In the genomic region with DNA sequence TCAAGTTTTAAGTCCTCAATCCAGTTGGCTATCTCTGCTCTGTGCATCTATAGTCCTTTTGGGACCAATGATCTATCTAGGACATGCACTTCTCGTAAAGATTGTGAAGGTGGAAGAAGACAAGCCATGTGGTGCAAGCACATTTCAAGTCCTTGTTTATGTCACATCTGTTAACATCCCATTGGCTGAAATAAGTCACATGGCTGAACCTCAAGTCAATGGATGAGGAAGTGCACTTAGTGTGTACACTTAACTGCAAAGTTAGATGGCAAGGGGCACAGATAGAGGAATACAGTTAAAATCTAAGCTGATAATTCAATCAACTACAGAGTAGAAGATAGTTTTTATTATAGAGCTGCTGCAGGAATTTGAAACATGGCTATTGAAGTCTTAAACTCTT, we compare ENCODE assay signal across 3 cellular contexts.
TF ChIP-seq lines count a peak whose summit lies in the region.

No MANE protein-coding gene starts in this region.

TF ChIP-seq in A549, 52 proteins besides CTCF, POLR2A, EP300 and RAD21:
- TF ChIP-seq USF2 (IDR thresholded peaks at IDR 0.05) (0 out of 2 replicates have a peak, but pooled peaks have one; percentile 32), ZNF302 (CRISPR knock-in tag; IDR thresholded peaks at IDR 0.05) (no peak)

TF ChIP-seq in HCT116, 20 proteins besides CTCF, POLR2A, EP300 and RAD21:
- no peak for TF ChIP-seq EZH2 (IDR thresholded peaks at IDR 0.05)
- TF ChIP-seq, protein P1, sequence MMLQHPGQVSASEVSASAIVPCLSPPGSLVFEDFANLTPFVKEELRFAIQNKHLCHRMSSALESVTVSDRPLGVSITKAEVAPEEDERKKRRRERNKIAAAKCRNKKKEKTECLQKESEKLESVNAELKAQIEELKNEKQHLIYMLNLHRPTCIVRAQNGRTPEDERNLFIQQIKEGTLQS (IDR thresholded peaks at IDR 0.05) = no peak
- TF ChIP-seq EGR1 (IDR thresholded peaks at IDR 0.05; ENCODE audit: low read depth) = no peak
- no peak for TF ChIP-seq ELF1 (IDR thresholded peaks at IDR 0.05; ENCODE audit: borderline replicate concordance, low read depth)
- no peak for TF ChIP-seq EZH2phosphoT487 (IDR thresholded peaks at IDR 0.05; ENCODE audit: borderline replicate concordance)
- no peak for TF ChIP-seq ZBTB33 (IDR thresholded peaks at IDR 0.05; ENCODE audit: extremely low read depth, insufficient replicate concordance, low read length)
- no peak for TF ChIP-seq SIN3A (IDR thresholded peaks at IDR 0.05; ENCODE audit: low read depth)
- no peak for TF ChIP-seq ZFX (IDR thresholded peaks at IDR 0.05)
- no peak for TF ChIP-seq JUND (IDR thresholded peaks at IDR 0.05)

TF ChIP-seq in H1, 55 proteins besides CTCF, POLR2A, EP300 and RAD21:
- TF ChIP-seq KDM1A (IDR thresholded peaks at IDR 0.05; ENCODE audit: borderline replicate concordance, low read length) (no peak), SP4 (IDR thresholded peaks at IDR 0.05; ENCODE audit: low read length) (no peak), HDAC6 (IDR thresholded peaks at IDR 0.05; ENCODE audit: low read depth, low read length) (no peak), CBX5 (IDR thresholded peaks at IDR 0.05; ENCODE audit: low read depth, low read length) (no peak), HDAC2 (IDR thresholded peaks at IDR 0.05; ENCODE audit: borderline replicate concordance in 1 of 2, low read depth in 2 of 2, low read length in 2 of 2) (no peak), RBBP5 (IDR thresholded peaks at IDR 0.05; ENCODE audit: borderline replicate concordance, low read depth, low read length) (no peak), USF2 (IDR thresholded peaks at IDR 0.05; ENCODE audit: low read length) (peak; percentile 42; the same call in 1 of the 2 replicates), NRF1 (IDR thresholded peaks at IDR 0.05; ENCODE audit: low read depth, low read length) (no peak)
